Comparison of ENCODE assay signal across 1 cellular context in the genomic region with DNA sequence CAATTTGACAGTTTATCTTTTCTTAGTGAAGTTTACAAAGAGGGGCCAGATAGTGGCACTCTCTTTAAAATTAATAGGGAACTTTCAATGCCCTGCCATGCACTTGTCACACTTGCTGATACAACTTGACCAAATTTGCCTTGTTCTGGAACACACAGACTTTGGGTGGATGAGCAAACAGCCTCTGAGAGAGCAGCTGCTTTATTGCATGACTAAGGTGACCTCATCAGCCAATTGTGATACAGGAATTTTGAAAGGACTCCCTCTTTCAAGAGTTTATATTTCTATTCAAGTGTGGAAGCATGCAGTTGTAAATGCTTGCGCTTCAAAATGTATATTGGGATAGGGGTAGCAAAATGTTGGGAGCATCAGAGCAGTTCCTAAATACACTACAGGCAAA.
TF ChIP-seq lines count a peak whose summit lies in the region.

No MANE protein-coding gene starts in this region.

TF ChIP-seq in GM12878, 131 proteins besides CTCF, POLR2A, EP300 and RAD21:
- TF ChIP-seq, protein P1, sequence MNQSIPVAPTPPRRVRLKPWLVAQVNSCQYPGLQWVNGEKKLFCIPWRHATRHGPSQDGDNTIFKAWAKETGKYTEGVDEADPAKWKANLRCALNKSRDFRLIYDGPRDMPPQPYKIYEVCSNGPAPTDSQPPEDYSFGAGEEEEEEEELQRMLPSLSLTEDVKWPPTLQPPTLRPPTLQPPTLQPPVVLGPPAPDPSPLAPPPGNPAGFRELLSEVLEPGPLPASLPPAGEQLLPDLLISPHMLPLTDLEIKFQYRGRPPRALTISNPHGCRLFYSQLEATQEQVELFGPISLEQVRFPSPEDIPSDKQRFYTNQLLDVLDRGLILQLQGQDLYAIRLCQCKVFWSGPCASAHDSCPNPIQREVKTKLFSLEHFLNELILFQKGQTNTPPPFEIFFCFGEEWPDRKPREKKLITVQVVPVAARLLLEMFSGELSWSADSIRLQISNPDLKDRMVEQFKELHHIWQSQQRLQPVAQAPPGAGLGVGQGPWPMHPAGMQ (IDR thresholded peaks at IDR 0.05; ENCODE audit: borderline replicate concordance) = no peak
- TF ChIP-seq SP1 (IDR thresholded peaks at IDR 0.05; ENCODE audit: low read depth, low read length) = no peak
- TF ChIP-seq NFYA (IDR thresholded peaks at IDR 0.05; ENCODE audit: borderline replicate concordance, low read depth, low read length) = no peak
- no peak for TF ChIP-seq NR2C2 (IDR thresholded peaks at IDR 0.05; ENCODE audit: borderline replicate concordance, control insufficient read depth, insufficient read length, low read depth)
- no peak for TF ChIP-seq SUZ12 (IDR thresholded peaks at IDR 0.05; ENCODE audit: unreplicated experiment)
- TF ChIP-seq, protein P2, sequence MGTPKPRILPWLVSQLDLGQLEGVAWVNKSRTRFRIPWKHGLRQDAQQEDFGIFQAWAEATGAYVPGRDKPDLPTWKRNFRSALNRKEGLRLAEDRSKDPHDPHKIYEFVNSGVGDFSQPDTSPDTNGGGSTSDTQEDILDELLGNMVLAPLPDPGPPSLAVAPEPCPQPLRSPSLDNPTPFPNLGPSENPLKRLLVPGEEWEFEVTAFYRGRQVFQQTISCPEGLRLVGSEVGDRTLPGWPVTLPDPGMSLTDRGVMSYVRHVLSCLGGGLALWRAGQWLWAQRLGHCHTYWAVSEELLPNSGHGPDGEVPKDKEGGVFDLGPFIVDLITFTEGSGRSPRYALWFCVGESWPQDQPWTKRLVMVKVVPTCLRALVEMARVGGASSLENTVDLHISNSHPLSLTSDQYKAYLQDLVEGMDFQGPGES (IDR thresholded peaks at IDR 0.05) = no peak
- TF ChIP-seq BACH1 (IDR thresholded peaks at IDR 0.05; ENCODE audit: borderline replicate concordance) = no peak
- TF ChIP-seq MXI1 (IDR thresholded peaks at IDR 0.05; ENCODE audit: low read depth, low read length) = 0 out of 2 replicates have a peak, but pooled peaks have one; percentile 30
- peak; percentile 40; the same call in 1 of the 2 replicates for TF ChIP-seq ATF7 (IDR thresholded peaks at IDR 0.05; ENCODE audit: low read depth)
- TF ChIP-seq, protein P3, sequence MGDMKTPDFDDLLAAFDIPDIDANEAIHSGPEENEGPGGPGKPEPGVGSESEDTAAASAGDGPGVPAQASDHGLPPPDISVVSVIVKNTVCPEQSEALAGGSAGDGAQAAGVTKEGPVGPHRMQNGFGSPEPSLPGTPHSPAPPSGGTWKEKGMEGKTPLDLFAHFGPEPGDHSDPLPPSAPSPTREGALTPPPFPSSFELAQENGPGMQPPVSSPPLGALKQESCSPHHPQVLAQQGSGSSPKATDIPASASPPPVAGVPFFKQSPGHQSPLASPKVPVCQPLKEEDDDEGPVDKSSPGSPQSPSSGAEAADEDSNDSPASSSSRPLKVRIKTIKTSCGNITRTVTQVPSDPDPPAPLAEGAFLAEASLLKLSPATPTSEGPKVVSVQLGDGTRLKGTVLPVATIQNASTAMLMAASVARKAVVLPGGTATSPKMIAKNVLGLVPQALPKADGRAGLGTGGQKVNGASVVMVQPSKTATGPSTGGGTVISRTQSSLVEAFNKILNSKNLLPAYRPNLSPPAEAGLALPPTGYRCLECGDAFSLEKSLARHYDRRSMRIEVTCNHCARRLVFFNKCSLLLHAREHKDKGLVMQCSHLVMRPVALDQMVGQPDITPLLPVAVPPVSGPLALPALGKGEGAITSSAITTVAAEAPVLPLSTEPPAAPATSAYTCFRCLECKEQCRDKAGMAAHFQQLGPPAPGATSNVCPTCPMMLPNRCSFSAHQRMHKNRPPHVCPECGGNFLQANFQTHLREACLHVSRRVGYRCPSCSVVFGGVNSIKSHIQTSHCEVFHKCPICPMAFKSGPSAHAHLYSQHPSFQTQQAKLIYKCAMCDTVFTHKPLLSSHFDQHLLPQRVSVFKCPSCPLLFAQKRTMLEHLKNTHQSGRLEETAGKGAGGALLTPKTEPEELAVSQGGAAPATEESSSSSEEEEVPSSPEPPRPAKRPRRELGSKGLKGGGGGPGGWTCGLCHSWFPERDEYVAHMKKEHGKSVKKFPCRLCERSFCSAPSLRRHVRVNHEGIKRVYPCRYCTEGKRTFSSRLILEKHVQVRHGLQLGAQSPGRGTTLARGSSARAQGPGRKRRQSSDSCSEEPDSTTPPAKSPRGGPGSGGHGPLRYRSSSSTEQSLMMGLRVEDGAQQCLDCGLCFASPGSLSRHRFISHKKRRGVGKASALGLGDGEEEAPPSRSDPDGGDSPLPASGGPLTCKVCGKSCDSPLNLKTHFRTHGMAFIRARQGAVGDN (IDR thresholded peaks at IDR 0.05) = peak; percentile 53; the same call in 1 of the 2 replicates
TF ChIP-seq in GM12878: peak in this region for 3.
